ENCODE assay signal across 9 cellular contexts in the genomic region with DNA sequence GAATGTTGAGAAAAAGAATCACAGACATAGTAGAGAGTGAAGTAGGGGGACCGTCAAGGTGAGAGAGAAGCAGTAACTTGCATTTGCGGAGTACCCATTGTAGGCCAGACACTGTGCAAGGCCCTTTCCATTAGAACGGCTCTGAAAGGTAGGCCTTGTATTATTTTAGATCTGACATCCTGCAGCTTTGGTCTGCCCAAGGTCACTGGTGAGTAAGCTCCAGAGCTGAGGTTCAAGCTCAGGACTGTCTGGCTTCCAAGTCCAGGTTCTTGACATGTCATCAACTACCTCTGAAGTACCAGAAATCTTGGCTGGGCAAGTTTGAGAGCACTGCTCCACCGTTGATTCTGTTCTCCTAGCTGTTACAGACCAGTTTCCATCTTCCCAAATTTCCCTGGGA. TPM values are rescaled to one million over a fixed set of nuclear protein-coding genes. Genes with fewer than 3 reads are reported as not detected.
"Had no signal": no experiment of that assay in that cellular context is flagged by ENCODE, and none has a peak within 500 bp of the region (broad histone marks: within the 10 kb centered on the region; RNA-seq: fewer than 3 reads in every experiment).

No MANE protein-coding gene starts in this region.

- ATAC-seq: GM23338, HepG2 had no signal

- H3K27ac Mint-ChIP-seq: GM23338, H9, IgD-negative memory B cell had no signal

- H3K36me3 Mint-ChIP-seq: IgD-negative memory B cell had no signal

- H3K4me3 Mint-ChIP-seq: GM23338, H9, IgD-negative memory B cell had no signal

- DNase-seq: H9, HCEC 1CT, KBM-7 had no signal

- FAIRE-seq: HepG2 had no signal

- H3K27ac ChIP-seq: HL-60 had no signal

- H3K9me3 Mint-ChIP-seq: GM23338, H9, IgD-negative memory B cell had no signal

- H3K4me1 Mint-ChIP-seq: IgD-negative memory B cell had no signal

- H3K4me3 ChIP-seq: GM23338 had no signal

RNA-seq across cellular contexts. Expression of a gene that starts 13.2 kb away (rescaled TPM):
- total RNA-seq: GM23338, H4, H9, HepG2, HT1080 had no signal

RNA-seq across cellular contexts. Expression of a gene that starts 29.6 kb away (rescaled TPM):
- total RNA-seq: GM23338, H9 had no signal

RNA-seq across cellular contexts. Expression of a gene that starts 44.4 kb away (rescaled TPM):
- total RNA-seq: GM23338, H9, HepG2, HT1080 had no signal

RNA-seq across cellular contexts. Expression of a gene that starts 55.3 kb away (rescaled TPM):
- total RNA-seq: GM23338, H9, HepG2 had no signal
